In genomic region chr14:30214456-30215090, GRCh38 we compare ENCODE assay signal across 9 cellular contexts.
DNase-seq lines count a peak whose midpoint lies in the region; ATAC-seq, FAIRE-seq and TF ChIP-seq lines count a peak whose summit lies in the region.
"Had no signal": no experiment of that assay in that cellular context is flagged by ENCODE, and none has a peak within 500 bp of the region (broad histone marks: within the 10 kb centered on the region; RNA-seq: fewer than 3 reads in every experiment).

No MANE protein-coding gene starts in this region.

- no peak overlapping the region for H3K9ac ChIP-seq in keratinocyte (ENCODE audit: control insufficient read depth, extremely low read depth, insufficient read depth, low read length)

- H2AFZ ChIP-seq in keratinocyte (ENCODE audit: control insufficient read depth, low read length): no peak overlapping the region

- TF ChIP-seq POLR2A in upper lobe of left lung (IDR thresholded peaks at IDR 0.05): no peak
- no peak for TF ChIP-seq POLR2A in GM12892 (IDR thresholded peaks at IDR 0.05; ENCODE audit: low read depth, low read length)

- no peaks in the 10 kb centered on the region for H4K20me1 ChIP-seq in keratinocyte (ENCODE audit: control insufficient read depth, extremely low read depth, insufficient read depth, low read length)

- in situ Hi-C loops in brain microvascular endothelial cell (cut with HindIII; ENCODE audit: low pct_ligation_motif_present, low sequenced_read_pairs): no loop called here

- H3K27ac ChIP-seq in brain microvascular endothelial cell (no peak overlapping the region), keratinocyte (ENCODE audit: control insufficient read depth, insufficient read depth, low read length) (no peak overlapping the region), upper lobe of left lung (no peak overlapping the region)
- H3K27ac ChIP-seq: skin epidermis had no signal

- ATAC-seq in HG02798 (IDR thresholded peaks at IDR 0.05; ENCODE audit: poor library complexity, unreplicated experiment) (peak; percentile 50), upper lobe of left lung (ENCODE audit: low FRiP score in 2 of 2) (peak in 1 of 2 donors; percentile 72)

- DNase-seq in DMS79 (lab: John Stamatoyannopoulos, UW): peak; percentile 20
- DNase-seq in NCI-H345 treated with DMSO at 0.1 percent for 48 hours (lab: John Stamatoyannopoulos, UW; ENCODE audit: unreplicated experiment): peak; percentile 44
- peak; percentile 39 for DNase-seq in brain microvascular endothelial cell
- no peak for DNase-seq in keratinocyte (ENCODE audit: low read depth, low spot score)
- no peak for DNase-seq in upper lobe of left lung
- no peak for DNase-seq in activated CD8-positive, alpha-beta memory T cell treated with anti-CD3 and anti-CD28 coated beads, Interleukin-2, amount 50 U/mL, for 48 hours
- DNase-seq in GM12892 (ENCODE audit: insufficient read length): no peak

- FAIRE-seq in keratinocyte (lab: Jason Lieb, UNC): peak; percentile 65
- no peak for FAIRE-seq in GM12892 (lab: Jason Lieb, UNC)

- no peaks in the 10 kb centered on the region for H3K4me1 ChIP-seq in keratinocyte (ENCODE audit: control insufficient read depth, extremely low read depth, insufficient read depth, low read length)
- no peaks in the 10 kb centered on the region for H3K4me1 ChIP-seq in upper lobe of left lung

- H3K4me3 ChIP-seq in brain microvascular endothelial cell (ENCODE audit: low read depth, low read length) (no peak overlapping the region), keratinocyte (ENCODE audit: control insufficient read depth in 2 of 3, extremely low read depth in 1 of 3, insufficient read depth in 2 of 3, low read depth in 1 of 3, low read length in 3 of 3) (no peak overlapping the region), upper lobe of left lung (no peak overlapping the region)
- H3K4me3 ChIP-seq: skin epidermis had no signal

- no peaks in the 10 kb centered on the region for H3K9me1 ChIP-seq in keratinocyte (ENCODE audit: control insufficient read depth, extremely low read depth, insufficient read depth, low read length)

- 0% methylated on average over 2 of the region's 2 CpGs for WGBS in upper lobe of left lung, 2 donors

- H3K27me3 ChIP-seq in brain microvascular endothelial cell (replicated peaks): no peaks in the 10 kb centered on the region
- H3K27me3 ChIP-seq in keratinocyte (ENCODE audit: control insufficient read depth, extremely low read depth, insufficient read depth, low read length): no peaks in the 10 kb centered on the region
- no peaks in the 10 kb centered on the region for H3K27me3 ChIP-seq in upper lobe of left lung

- no peak overlapping the region for H3K4me2 ChIP-seq in keratinocyte (ENCODE audit: control insufficient read depth, extremely low read depth, insufficient read depth, low read depth, low read length)

- peak; percentile 68 for TF ChIP-seq CTCF in brain microvascular endothelial cell (IDR thresholded peaks at IDR 0.05; ENCODE audit: low read depth, low read length, missing control alignments)
- TF ChIP-seq CTCF in keratinocyte (optimal IDR thresholded peaks at IDR 0.05 in 1 of 3, IDR thresholded peaks at IDR 0.05 in 1 of 3, conservative IDR thresholded peaks at IDR 0.05 in 1 of 3; ENCODE audit: extremely low read depth in 1 of 3, insufficient read depth in 2 of 3, low read length in 3 of 3): peak; percentile 39 to 71 (median 62)
- peak in 5 of 6 experiments; percentile 28 to 64 (median 49) for TF ChIP-seq CTCF in upper lobe of left lung (IDR thresholded peaks at IDR 0.05)

- H3K9me3 ChIP-seq in keratinocyte (ENCODE audit: control insufficient read depth, low read depth, low read length): no peaks in the 10 kb centered on the region
- no peaks in the 10 kb centered on the region for H3K9me3 ChIP-seq in upper lobe of left lung

- TF ChIP-seq EP300 in upper lobe of left lung (IDR thresholded peaks at IDR 0.05): no peak

- H3K36me3 ChIP-seq in brain microvascular endothelial cell (replicated peaks) (no peaks in the 10 kb centered on the region), keratinocyte (ENCODE audit: control insufficient read depth in 2 of 2, extremely low read depth in 1 of 2, insufficient read depth in 2 of 2, low read length in 2 of 2) (no peaks in the 10 kb centered on the region), upper lobe of left lung (no peaks in the 10 kb centered on the region)

- H3K79me2 ChIP-seq in keratinocyte (ENCODE audit: control insufficient read depth, insufficient read depth, low read length): no peaks in the 10 kb centered on the region

- dilution Hi-C loops in keratinocyte (cut with MboI; ENCODE audit: extremely low pct_ligation_motif_present, low sequenced_read_pairs): no loop called here

Comparison
In these comparisons a context has a peak if more than half of its experiments do, and no peak if none do; other contexts are left out.
1. DNase-seq: peak in DMS79 (single experiment), NCI-H345 treated with DMSO at 0.1 percent for 48 hours (single experiment) and brain microvascular endothelial cell (single experiment); none in keratinocyte (single experiment), upper lobe of left lung (0 of 2), activated CD8-positive, alpha-beta memory T cell treated with anti-CD3 and anti-CD28 coated beads, Interleukin-2, amount 50 U/mL, for 48 hours (single experiment) and GM12892 (single experiment).
2. Peak in every context shown above with its lines, with median percentiles within 50 percentile points of each other: CTCF ChIP-seq.